In the genomic region with DNA sequence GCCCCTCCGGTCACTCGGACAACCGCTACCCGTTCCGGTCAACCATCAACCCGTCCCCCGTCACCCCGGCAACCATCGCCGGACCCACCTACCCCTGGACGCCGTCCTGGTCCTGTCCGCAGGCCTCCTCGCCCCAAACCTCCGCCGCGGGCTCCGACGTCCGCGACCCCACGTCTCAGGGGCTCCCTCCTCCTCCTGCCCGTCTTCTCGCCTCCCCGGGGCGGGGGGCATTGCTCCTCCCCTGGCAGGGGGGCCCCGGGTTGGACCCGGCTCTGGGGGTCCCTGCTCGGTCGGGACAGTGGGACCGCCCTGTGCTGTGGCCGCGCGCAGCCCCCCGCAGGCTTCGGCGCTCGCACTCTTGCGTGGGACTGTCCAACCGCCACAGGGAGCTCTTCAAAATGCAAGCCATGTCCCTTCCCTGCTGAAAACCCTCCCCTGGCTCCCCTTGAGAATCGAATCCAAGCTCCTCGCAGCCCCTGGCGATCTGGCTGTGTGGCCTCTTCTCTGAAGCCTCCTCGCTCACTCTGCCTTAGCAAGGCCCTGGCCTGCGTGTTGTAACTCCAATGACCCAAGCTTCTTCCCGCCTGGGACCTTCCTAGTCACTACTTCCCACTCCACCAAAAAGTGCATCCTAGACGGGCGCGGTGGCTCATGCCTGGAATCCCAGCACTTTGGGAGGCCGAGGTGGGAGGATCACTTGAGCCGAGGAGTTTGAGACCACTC, we compare ENCODE assay signal across 8 cellular contexts. TPM values are rescaled to one million over a fixed set of nuclear protein-coding genes. Genes with fewer than 3 reads are reported as not detected.
DNase-seq lines count a peak whose midpoint lies in the region; ATAC-seq and TF ChIP-seq lines count a peak whose summit lies in the region.

No MANE protein-coding gene starts in this region.

- H3K4me2 ChIP-seq in Karpas-422 (ENCODE audit: low read depth, low read length, poor library complexity, severe bottlenecking) = peak overlapping the region; percentile 46

- H3K9ac ChIP-seq in Karpas-422 (ENCODE audit: low read length) = no peak overlapping the region

- no peak overlapping the region for H3K27ac ChIP-seq in CD8-positive, alpha-beta memory T cell (ENCODE audit: low read depth, low read length)
- no peak overlapping the region for H3K27ac ChIP-seq in Karpas-422 (ENCODE audit: low read length)
- no peak overlapping the region for H3K27ac ChIP-seq in effector memory CD4-positive, alpha-beta T cell (ENCODE audit: insufficient read depth, low read length, poor library complexity, severe bottlenecking)

- peaks cover 16% of the 10 kb centered on the region for H3K4me1 ChIP-seq in CD8-positive, alpha-beta memory T cell (ENCODE audit: insufficient read depth, low read length)
- H3K4me1 ChIP-seq in Karpas-422 (ENCODE audit: low read length) = peaks cover 11% of the 10 kb centered on the region
- H3K4me1 ChIP-seq in effector memory CD4-positive, alpha-beta T cell (ENCODE audit: control insufficient read depth, insufficient read depth, low read length, poor library complexity, severe bottlenecking) = peaks cover 11% of the 10 kb centered on the region

- H3K27ac Mint-ChIP-seq in CD8-positive, alpha-beta memory T cell = peak overlapping the region in 6 of 8 donors; percentile 24 to 79 (median 55)
- peak overlapping the region in 1 of 2 donors; percentile 74 for H3K27ac Mint-ChIP-seq in natural killer cell

- peaks cover 12 to 22% (median 16%) of the 10 kb centered on the region in 3 donors for H3K4me1 Mint-ChIP-seq in CD8-positive, alpha-beta memory T cell
- H3K4me1 Mint-ChIP-seq in natural killer cell = peaks cover 12 to 20% of the 10 kb centered on the region in 2 donors

- intact Hi-C loops in natural killer cell (cut with micrococcal nuclease) = no loop called here

- H3K4me3 ChIP-seq in CD8-positive, alpha-beta memory T cell (ENCODE audit: low read length) = peak overlapping the region; percentile 41
- peak overlapping the region; percentile 43; the same call in 1 of the 2 replicates for H3K4me3 ChIP-seq in Karpas-422 (ENCODE audit: low read length)
- peak overlapping the region; percentile 60 for H3K4me3 ChIP-seq in effector memory CD4-positive, alpha-beta T cell (ENCODE audit: insufficient read depth, low read depth, low read length, poor library complexity, severe bottlenecking)

- POLR2A ChIA-PET in CD8-positive, alpha-beta memory T cell (lab: Charles Lee) = no interaction called here

- peak in 2 of 3 donors; percentile 1 to 4 for ATAC-seq in natural killer cell
- no peak for ATAC-seq in GM21786 (IDR thresholded peaks at IDR 0.05; ENCODE audit: unreplicated experiment)

- H3K36me3 Mint-ChIP-seq in CD8-positive, alpha-beta memory T cell = peaks cover 0 to 2% (median 0%) of the 10 kb centered on the region in 3 donors
- no peaks in the 10 kb centered on the region for H3K36me3 Mint-ChIP-seq in natural killer cell

- no peaks in the 10 kb centered on the region for H3K9me3 ChIP-seq in CD8-positive, alpha-beta memory T cell (ENCODE audit: low read length)
- H3K9me3 ChIP-seq in Karpas-422 (ENCODE audit: low read length) = no peaks in the 10 kb centered on the region
- no peaks in the 10 kb centered on the region for H3K9me3 ChIP-seq in effector memory CD4-positive, alpha-beta T cell (ENCODE audit: control insufficient read depth, low read length)

- DNase-seq in CD8-positive, alpha-beta memory T cell = no peak
- DNase-seq in Karpas-422 (no peak), natural killer cell (no peak), NCI-H526 treated with DMSO at 0.1 percent for 48 hours (lab: John Stamatoyannopoulos, UW) (no peak), NCI-H1694 (lab: John Stamatoyannopoulos, UW) (no peak), NCI-H2081 treated with DMSO at 0.1 percent for 48 hours (lab: John Stamatoyannopoulos, UW) (no peak)
- DNase-seq in effector memory CD4-positive, alpha-beta T cell = no peak

- peaks cover 21 to 34% of the 10 kb centered on the region in 2 donors for H3K27me3 Mint-ChIP-seq in CD8-positive, alpha-beta memory T cell
- H3K27me3 Mint-ChIP-seq in natural killer cell (ENCODE audit: low read depth in 2 of 2) = peaks cover 10 to 11% of the 10 kb centered on the region in 2 donors

- no peaks in the 10 kb centered on the region for H4K20me1 ChIP-seq in Karpas-422 (ENCODE audit: insufficient read depth, low read depth, low read length)

- H3K79me2 ChIP-seq in Karpas-422 (ENCODE audit: low read length) = peaks cover 5% of the 10 kb centered on the region; the same call in 1 of the 2 replicates

- no peak for TF ChIP-seq CTCF in natural killer cell (IDR thresholded peaks at IDR 0.05)

- CTCF ChIA-PET in CD8-positive, alpha-beta memory T cell (lab: Charles Lee) = no interaction called here

- no peaks in the 10 kb centered on the region for H3K36me3 ChIP-seq in CD8-positive, alpha-beta memory T cell (ENCODE audit: insufficient read depth, low read length)
- H3K36me3 ChIP-seq in Karpas-422 (ENCODE audit: insufficient read depth, low read length) = no peaks in the 10 kb centered on the region
- H3K36me3 ChIP-seq in effector memory CD4-positive, alpha-beta T cell (ENCODE audit: control insufficient read depth, insufficient read depth, low read length) = no peaks in the 10 kb centered on the region

- peaks cover 0 to 3% (median 0%) of the 10 kb centered on the region in 5 donors for H3K9me3 Mint-ChIP-seq in CD8-positive, alpha-beta memory T cell
- no peaks in the 10 kb centered on the region for H3K9me3 Mint-ChIP-seq in natural killer cell

- peak overlapping the region; percentile 53 to 88 (median 83) for H3K4me3 Mint-ChIP-seq in CD8-positive, alpha-beta memory T cell
- H3K4me3 Mint-ChIP-seq in natural killer cell = peak overlapping the region; percentile 87

- H3K27me3 ChIP-seq in CD8-positive, alpha-beta memory T cell (ENCODE audit: insufficient read depth, low read length, poor library complexity, severe bottlenecking) = peaks cover 13% of the 10 kb centered on the region
- H3K27me3 ChIP-seq in Karpas-422 (ENCODE audit: low read length) = no peaks in the 10 kb centered on the region
- H3K27me3 ChIP-seq in effector memory CD4-positive, alpha-beta T cell (replicated peaks; ENCODE audit: control insufficient read depth, insufficient read depth, low read length, poor library complexity, severe bottlenecking) = peaks cover 20% of the 10 kb centered on the region

- no peaks in the 10 kb centered on the region for H3K9me2 ChIP-seq in Karpas-422 (replicated peaks; ENCODE audit: insufficient read depth, low read length)

- no peak overlapping the region for H2AFZ ChIP-seq in Karpas-422 (ENCODE audit: low read length)

RNA-seq across cellular contexts. Expression of a gene that starts 8.4 kb away (rescaled TPM):
- not detected for total RNA-seq in CD8-positive, alpha-beta memory T cell
- polyA plus RNA-seq in CD8-positive, alpha-beta memory T cell = not detected
- total RNA-seq in Karpas-422 (2014; rRNA removed; shearing (Covaris generic); ENCODE audit: low replicate concordance) = 0.11 and 1.6 TPM in 2 replicates
- total RNA-seq in natural killer cell = not detected

RNA-seq across cellular contexts. Expression of a gene that starts 23.0 kb away (rescaled TPM):
- under 1 TPM in 1 of 2 experiments, not detected in 1; 0.04 TPM for total RNA-seq in CD8-positive, alpha-beta memory T cell
- polyA plus RNA-seq in CD8-positive, alpha-beta memory T cell = not detected
- total RNA-seq in Karpas-422 (2014; rRNA removed; shearing (Covaris generic); ENCODE audit: low replicate concordance) = 0.45 and 3.2 TPM in 2 replicates
- under 1 TPM in 2 of 3 donors, not detected in 1; 0.25 to 0.26 TPM for total RNA-seq in natural killer cell
